In genomic region chr5:177134653-177135225, GRCh38 we compare ENCODE assay signal across 8 cellular contexts. TPM values are rescaled to one million over a fixed set of nuclear protein-coding genes. Genes with fewer than 3 reads are reported as not detected.
DNase-seq lines count a peak whose midpoint lies in the region; ATAC-seq, FAIRE-seq and TF ChIP-seq lines count a peak whose summit lies in the region.

No MANE protein-coding gene starts in this region.

- H3K4me1 ChIP-seq in keratinocyte (ENCODE audit: control insufficient read depth, extremely low read depth, insufficient read depth, low read length), result peaks cover 33% of the 10 kb centered on the region
- H3K4me1 ChIP-seq in thoracic aorta (ENCODE audit: control insufficient read depth in 1 of 2, low read depth in 2 of 2), result peaks cover 33 to 50% of the 10 kb centered on the region in 2 donors

- CTCF ChIA-PET in activated naive CD4-positive, alpha-beta T cell treated with anti-CD3 and anti-CD28 coated beads for 36 hours (lab: Charles Lee), result interaction anchor here (0.8 to 2.7 kb wide), 3 partner anchors 21 to 321 kb away, joined by 4 to 16 read pairs (median 7); no protein-coding TSS in a partner anchor
- CTCF ChIA-PET in activated CD8-positive, alpha-beta T cell treated with anti-CD3 and anti-CD28 coated beads, Interleukin-2, amount 10 ng/mL, durations not matched to agents 7 days and 5 days (lab: Charles Lee), result interaction anchor here (1.1 to 5.2 kb wide), 2 partner anchors 21 to 174 kb away, joined by 3 to 43 read pairs; no protein-coding TSS in a partner anchor

- H3K9me3 ChIP-seq in keratinocyte (ENCODE audit: control insufficient read depth, low read depth, low read length), result no peaks in the 10 kb centered on the region
- H3K9me3 ChIP-seq in thoracic aorta, result no peaks in the 10 kb centered on the region

- DNase-seq in activated naive CD4-positive, alpha-beta T cell treated with anti-CD3 and anti-CD28 coated beads for 36 hours, result no peak
- no peak for DNase-seq in activated naive CD4-positive, alpha-beta T cell (lab: John Stamatoyannopoulos, UW)
- no peak for DNase-seq in activated CD8-positive, alpha-beta T cell treated with anti-CD3 and anti-CD28 coated beads, Interleukin-2, amount 10 ng/mL, durations not matched to agents 7 days and 5 days
- no peak for DNase-seq in keratinocyte (ENCODE audit: low read depth, low spot score)
- DNase-seq in thoracic aorta (ENCODE audit: low spot score), result no peak
- DNase-seq in stimulated activated CD4-positive, alpha-beta T cell treated with anti-CD3 and anti-CD28 coated beads, Interleukin-2, amount 100 ng/mL, for 48 hours, result no peak

- TF ChIP-seq CTCF in keratinocyte (optimal IDR thresholded peaks at IDR 0.05 in 1 of 3, IDR thresholded peaks at IDR 0.05 in 1 of 3, conservative IDR thresholded peaks at IDR 0.05 in 1 of 3; ENCODE audit: extremely low read depth in 1 of 3, insufficient read depth in 2 of 3, low read length in 3 of 3) (no peak), thoracic aorta (IDR thresholded peaks at IDR 0.05) (no peak)

- H3K4me3 ChIP-seq in keratinocyte (ENCODE audit: control insufficient read depth in 2 of 3, extremely low read depth in 1 of 3, insufficient read depth in 2 of 3, low read depth in 1 of 3, low read length in 3 of 3) (peak overlapping the region; percentile 49 to 88 (median 72)), thoracic aorta (peak overlapping the region; percentile 91)

- no peaks in the 10 kb centered on the region for H3K9me1 ChIP-seq in keratinocyte (ENCODE audit: control insufficient read depth, extremely low read depth, insufficient read depth, low read length)

- H3K27me3 Mint-ChIP-seq in activated naive CD4-positive, alpha-beta T cell treated with anti-CD3 and anti-CD28 coated beads for 36 hours (ENCODE audit: low read depth), result no peaks in the 10 kb centered on the region
- no peaks in the 10 kb centered on the region for H3K27me3 Mint-ChIP-seq in activated CD8-positive, alpha-beta T cell treated with anti-CD3 and anti-CD28 coated beads, Interleukin-2, amount 10 ng/mL, durations not matched to agents 7 days and 5 days (ENCODE audit: low read depth)

- H3K36me3 ChIP-seq in keratinocyte (ENCODE audit: control insufficient read depth in 2 of 2, extremely low read depth in 1 of 2, insufficient read depth in 2 of 2, low read length in 2 of 2) (peaks cover 5 to 8% of the 10 kb centered on the region in 2 experiments), thoracic aorta (no peaks in the 10 kb centered on the region)

- FAIRE-seq in keratinocyte (lab: Jason Lieb, UNC), result no peak

- no peaks in the 10 kb centered on the region for H4K20me1 ChIP-seq in keratinocyte (ENCODE audit: control insufficient read depth, extremely low read depth, insufficient read depth, low read length)

- no peaks in the 10 kb centered on the region for H3K9me3 Mint-ChIP-seq in activated naive CD4-positive, alpha-beta T cell treated with anti-CD3 and anti-CD28 coated beads for 36 hours
- H3K9me3 Mint-ChIP-seq in activated CD8-positive, alpha-beta T cell treated with anti-CD3 and anti-CD28 coated beads, Interleukin-2, amount 10 ng/mL, durations not matched to agents 7 days and 5 days (ENCODE audit: insufficient read depth), result no peaks in the 10 kb centered on the region

- no peak for ATAC-seq in activated CD8-positive, alpha-beta T cell treated with anti-CD3 and anti-CD28 coated beads, Interleukin-2, amount 10 ng/mL, durations not matched to agents 7 days and 5 days
- ATAC-seq in thoracic aorta (ENCODE audit: insufficient number of reproducible peaks, low FRiP score, low read depth), result no peak
- no peak for ATAC-seq in GM21576 (IDR thresholded peaks at IDR 0.05; ENCODE audit: unreplicated experiment)
- ATAC-seq in GM21786 (IDR thresholded peaks at IDR 0.05; ENCODE audit: unreplicated experiment), result no peak

- peaks cover 50% of the 10 kb centered on the region for H3K79me2 ChIP-seq in keratinocyte (ENCODE audit: control insufficient read depth, insufficient read depth, low read length)

- peak overlapping the region; percentile 100 for H3K4me2 ChIP-seq in keratinocyte (ENCODE audit: control insufficient read depth, extremely low read depth, insufficient read depth, low read depth, low read length)

- H3K27ac ChIP-seq in keratinocyte (ENCODE audit: control insufficient read depth, insufficient read depth, low read length) (peak overlapping the region; percentile 70), thoracic aorta (peak overlapping the region; percentile 94 to 96)

- H3K9ac ChIP-seq in keratinocyte (ENCODE audit: control insufficient read depth, extremely low read depth, insufficient read depth, low read length), result peak overlapping the region; percentile 85

- peak overlapping the region; percentile 88 for H3K27ac Mint-ChIP-seq in activated naive CD4-positive, alpha-beta T cell treated with anti-CD3 and anti-CD28 coated beads for 36 hours
- peak overlapping the region; percentile 89 for H3K27ac Mint-ChIP-seq in activated CD8-positive, alpha-beta T cell treated with anti-CD3 and anti-CD28 coated beads, Interleukin-2, amount 10 ng/mL, durations not matched to agents 7 days and 5 days

- H3K27me3 ChIP-seq in keratinocyte (ENCODE audit: control insufficient read depth, extremely low read depth, insufficient read depth, low read length) (no peaks in the 10 kb centered on the region), thoracic aorta (replicated peaks; ENCODE audit: insufficient read depth) (no peaks in the 10 kb centered on the region)

- dilution Hi-C loops in keratinocyte (cut with MboI; ENCODE audit: extremely low pct_ligation_motif_present, low sequenced_read_pairs), result no loop called here

- POLR2A ChIA-PET in activated CD8-positive, alpha-beta T cell treated with anti-CD3 and anti-CD28 coated beads, Interleukin-2, amount 10 ng/mL, durations not matched to agents 7 days and 5 days (lab: Charles Lee), result interaction anchor here (1.3 kb wide), 1 partner anchor 21 kb away, joined by 5 read pairs; no protein-coding TSS in a partner anchor

- intact Hi-C loops in activated naive CD4-positive, alpha-beta T cell treated with anti-CD3 and anti-CD28 coated beads for 36 hours (cut with micrococcal nuclease), result loop anchor here (1.0 to 5.0 kb wide), 3 partner anchors 112 to 223 kb away; partner anchors contain the start of genes PRELID1, RAB24, RGS14 and ZNF346

- peak overlapping the region; percentile 76 for H2AFZ ChIP-seq in keratinocyte (ENCODE audit: control insufficient read depth, low read length)

- peak overlapping the region; percentile 88 for H3K4me3 Mint-ChIP-seq in activated naive CD4-positive, alpha-beta T cell treated with anti-CD3 and anti-CD28 coated beads for 36 hours
- peak overlapping the region; percentile 92 for H3K4me3 Mint-ChIP-seq in activated CD8-positive, alpha-beta T cell treated with anti-CD3 and anti-CD28 coated beads, Interleukin-2, amount 10 ng/mL, durations not matched to agents 7 days and 5 days

- H3K4me1 Mint-ChIP-seq in activated naive CD4-positive, alpha-beta T cell treated with anti-CD3 and anti-CD28 coated beads for 36 hours (ENCODE audit: low read depth), result peaks cover 43% of the 10 kb centered on the region
- peaks cover 40% of the 10 kb centered on the region for H3K4me1 Mint-ChIP-seq in activated CD8-positive, alpha-beta T cell treated with anti-CD3 and anti-CD28 coated beads, Interleukin-2, amount 10 ng/mL, durations not matched to agents 7 days and 5 days (ENCODE audit: low read depth)

- H3K36me3 Mint-ChIP-seq in activated naive CD4-positive, alpha-beta T cell treated with anti-CD3 and anti-CD28 coated beads for 36 hours (ENCODE audit: low read depth), result peaks cover 29% of the 10 kb centered on the region
- peaks cover 34% of the 10 kb centered on the region for H3K36me3 Mint-ChIP-seq in activated CD8-positive, alpha-beta T cell treated with anti-CD3 and anti-CD28 coated beads, Interleukin-2, amount 10 ng/mL, durations not matched to agents 7 days and 5 days (ENCODE audit: low read depth)

RNA-seq across cellular contexts. Expression of gene NSD1, which starts 1.2 kb away (rescaled TPM):
- total RNA-seq in activated naive CD4-positive, alpha-beta T cell treated with anti-CD3 and anti-CD28 coated beads for 36 hours, result 10 to 100 TPM; 50.2 to 51.7 TPM
- 10 to 100 TPM; 91.8 to 98.4 TPM for total RNA-seq in activated CD8-positive, alpha-beta T cell treated with anti-CD3 and anti-CD28 coated beads, Interleukin-2, amount 10 ng/mL, durations not matched to agents 7 days and 5 days
- polyA plus RNA-seq in keratinocyte, result 8.6 to 14.0 TPM (median 13.6 TPM) in 3 replicates
- polyA plus RNA-seq in keratinocyte (2011; ENCODE audit: low read depth), result 13.1 TPM
- 7.4 and 11.0 TPM in 2 replicates for polyA plus RNA-seq in keratinocyte (2011; cell fraction: cytosol; rRNA removed)
- 23.9 and 25.9 TPM in 2 replicates for polyA plus RNA-seq in keratinocyte (2011; cell fraction: nucleus; rRNA removed)
- 7.3 and 14.7 TPM in 2 replicates for polyA plus RNA-seq in keratinocyte (2012; ENCODE audit: low replicate concordance)
- polyA minus RNA-seq in keratinocyte, result 30.1 to 48.0 TPM (median 33.7 TPM) in 3 replicates
- polyA minus RNA-seq in keratinocyte (2011; cell fraction: cytosol; rRNA and poly(A)+ RNA removed), result 26.1 TPM
- polyA minus RNA-seq in keratinocyte (2011; cell fraction: nucleus; rRNA and poly(A)+ RNA removed), result 45.4 and 80.7 TPM in 2 replicates
- total RNA-seq in thoracic aorta, result 10 to 100 TPM; 26.1 to 70.5 TPM

RNA-seq across cellular contexts. Expression of gene FGFR4, which starts 48.0 kb away (rescaled TPM):
- total RNA-seq in activated naive CD4-positive, alpha-beta T cell treated with anti-CD3 and anti-CD28 coated beads for 36 hours, result 1 to 10 TPM in 1 of 2 experiments, under 1 TPM in 1; 0.95 to 1.3 TPM
- total RNA-seq in activated CD8-positive, alpha-beta T cell treated with anti-CD3 and anti-CD28 coated beads, Interleukin-2, amount 10 ng/mL, durations not matched to agents 7 days and 5 days, result 1 to 10 TPM in 1 of 2 experiments, under 1 TPM in 1; 0.53 to 1.9 TPM
- 0.62 to 2.2 TPM (median 0.79 TPM) in 3 replicates for polyA plus RNA-seq in keratinocyte
- not detected for polyA plus RNA-seq in keratinocyte (2011; ENCODE audit: low read depth)
- 0.36 and 1.0 TPM in 2 replicates for polyA plus RNA-seq in keratinocyte (2011; cell fraction: cytosol; rRNA removed)
- 3.0 and 3.1 TPM in 2 replicates for polyA plus RNA-seq in keratinocyte (2011; cell fraction: nucleus; rRNA removed)
- polyA plus RNA-seq in keratinocyte (2012; ENCODE audit: low replicate concordance), result 0.51 and 2.8 TPM in 2 replicates
- 0.70 to 4.9 TPM (median 1.4 TPM) in 3 replicates for polyA minus RNA-seq in keratinocyte
- polyA minus RNA-seq in keratinocyte (2011; cell fraction: cytosol; rRNA and poly(A)+ RNA removed), result 4.8 TPM
- 1.2 and 1.8 TPM in 2 replicates for polyA minus RNA-seq in keratinocyte (2011; cell fraction: nucleus; rRNA and poly(A)+ RNA removed)
- 1 to 10 TPM; 1.6 to 2.8 TPM for total RNA-seq in thoracic aorta
